7 cellular contexts compared by ENCODE assay signal in genomic region chr6:126063512-126064146, GRCh38.
DNase-seq lines count a peak whose midpoint lies in the region; ATAC-seq and TF ChIP-seq lines count a peak whose summit lies in the region.

No MANE protein-coding gene starts in this region.

- DNase-seq in brain pericyte (ENCODE audit: low read depth, low spot score) (peak; percentile 24), stomach (no peak), thyroid gland (no peak), inferior parietal cortex (ENCODE audit: extremely low spot score) (no peak)

- ATAC-seq in GM21423 (IDR thresholded peaks at IDR 0.05; ENCODE audit: unreplicated experiment) (peak; percentile 77), HG03354 (IDR thresholded peaks at IDR 0.05; ENCODE audit: poor library complexity, severe bottlenecking, unreplicated experiment) (peak; percentile 93), esophagus mucosa (no peak)

- H3K4me1 ChIP-seq in stomach = peaks cover 10 to 19% (median 15%) of the 10 kb centered on the region in 4 donors
- H3K4me1 ChIP-seq in thyroid gland = no peaks in the 10 kb centered on the region

- no peaks in the 10 kb centered on the region for H3K9me3 ChIP-seq in stomach
- no peaks in the 10 kb centered on the region for H3K9me3 ChIP-seq in thyroid gland

- no peak for TF ChIP-seq EP300 in stomach (IDR thresholded peaks at IDR 0.05)

- peaks cover 0 to 12% (median 6%) of the 10 kb centered on the region in 4 donors for H3K36me3 ChIP-seq in stomach
- no peaks in the 10 kb centered on the region for H3K36me3 ChIP-seq in thyroid gland

- intact Hi-C loops in stomach (cut with DNase I; ENCODE audit: low total_unique reads) = no loop called here
- intact Hi-C loops in thyroid gland (cut with DNase I) = no loop called here

- 74 to 82% (median 78%) methylated on average over 6 of the region's 6 CpGs for WGBS in stomach, 5 donors
- WGBS in thyroid gland, 2 donors = 72 to 74% methylated on average over 6 of the region's 6 CpGs

- TF ChIP-seq POLR2A in stomach (IDR thresholded peaks at IDR 0.05) (no peak), thyroid gland (IDR thresholded peaks at IDR 0.05) (no peak)

- H3K27ac ChIP-seq in stomach = peak overlapping the region; percentile 27 to 70 (median 52)
- H3K27ac ChIP-seq in thyroid gland = no peak overlapping the region

- TF ChIP-seq CTCF in stomach (IDR thresholded peaks at IDR 0.05) = no peak
- no peak for TF ChIP-seq CTCF in thyroid gland (IDR thresholded peaks at IDR 0.05)

- H3K4me3 ChIP-seq in stomach = no peak overlapping the region
- H3K4me3 ChIP-seq in thyroid gland (replicated peaks in 1 of 3) = no peak overlapping the region

- H3K27me3 ChIP-seq in stomach (no peaks in the 10 kb centered on the region), thyroid gland (no peaks in the 10 kb centered on the region)

Comparison
In these comparisons a context has a peak if more than half of its experiments do, and no peak if none do; other contexts are left out.
1. H3K27ac ChIP-seq: peak in stomach (5 of 5); none in thyroid gland (0 of 3).